Comparison of ENCODE assay signal across 8 cellular contexts in the genomic region with DNA sequence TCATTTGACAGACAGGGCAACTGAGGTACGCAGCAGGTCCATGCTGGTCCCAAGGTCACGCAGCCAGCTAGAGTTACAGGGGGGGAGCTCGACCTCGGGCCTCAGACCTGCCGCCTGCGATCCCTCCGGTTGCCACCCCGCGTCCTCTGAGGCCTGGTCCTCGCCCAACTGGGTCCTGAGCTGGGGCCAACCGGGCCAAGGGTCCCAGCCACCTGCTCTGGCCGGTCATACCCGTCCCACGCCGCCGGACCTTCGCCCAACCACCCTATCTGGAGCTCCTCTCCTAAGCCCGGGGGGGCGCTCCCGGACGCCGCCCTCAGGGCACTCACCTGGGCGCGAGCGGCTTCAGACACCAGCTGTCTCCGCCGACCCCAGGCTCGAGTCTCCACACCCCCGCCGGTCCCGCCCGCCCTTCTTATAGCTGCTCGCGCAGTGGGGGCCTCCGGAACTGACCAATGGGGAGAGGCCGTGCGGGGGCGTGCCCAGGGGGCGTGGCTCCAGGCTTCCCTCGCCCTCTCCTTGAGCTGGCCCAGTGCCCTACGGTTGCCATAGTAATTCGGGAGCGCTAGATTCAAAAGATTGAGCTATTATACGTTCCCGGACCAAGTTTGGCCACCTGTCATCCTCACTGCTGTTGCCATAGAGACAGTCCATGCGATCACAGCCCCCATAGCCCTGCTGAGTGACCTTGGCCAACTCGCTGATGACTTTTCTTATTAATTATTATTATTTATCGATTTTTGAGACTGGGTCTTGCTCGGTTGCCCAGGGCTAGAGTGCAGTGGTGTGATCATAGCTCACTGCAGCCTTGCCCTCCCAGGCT. TPM values are rescaled to one million over a fixed set of nuclear protein-coding genes. Genes with fewer than 3 reads are reported as not detected.
A peak's percentile ranks its signal among the peaks of the same experiment; 100 is the strongest.
DNase-seq lines count a peak whose midpoint lies in the region; ATAC-seq, FAIRE-seq and TF ChIP-seq lines count a peak whose summit lies in the region.

A gene with protein sequence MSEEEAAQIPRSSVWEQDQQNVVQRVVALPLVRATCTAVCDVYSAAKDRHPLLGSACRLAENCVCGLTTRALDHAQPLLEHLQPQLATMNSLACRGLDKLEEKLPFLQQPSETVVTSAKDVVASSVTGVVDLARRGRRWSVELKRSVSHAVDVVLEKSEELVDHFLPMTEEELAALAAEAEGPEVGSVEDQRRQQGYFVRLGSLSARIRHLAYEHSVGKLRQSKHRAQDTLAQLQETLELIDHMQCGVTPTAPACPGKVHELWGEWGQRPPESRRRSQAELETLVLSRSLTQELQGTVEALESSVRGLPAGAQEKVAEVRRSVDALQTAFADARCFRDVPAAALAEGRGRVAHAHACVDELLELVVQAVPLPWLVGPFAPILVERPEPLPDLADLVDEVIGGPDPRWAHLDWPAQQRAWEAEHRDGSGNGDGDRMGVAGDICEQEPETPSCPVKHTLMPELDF (minus strand): TSS at position 389 of the 823 bp plus-strand sequence. CDS start 1,150 bp downstream, outside the sequence.

- H3K4me2 ChIP-seq in IMR-90 (ENCODE audit: low read depth, low read length) = peak within 1 kb of the TSS; percentile 59

- no peak for TF ChIP-seq RAD21 in IMR-90 (IDR thresholded peaks at IDR 0.05; ENCODE audit: low read length)

- H2AK9ac ChIP-seq in IMR-90 (replicated peaks; ENCODE audit: low read depth, low read length, poor library complexity) = no peak within 1 kb of the TSS

- no peak within 1 kb of the TSS for H3K14ac ChIP-seq in IMR-90 (replicated peaks; ENCODE audit: low read depth, low read length)

- no peak within 1 kb of the TSS for H4K91ac ChIP-seq in IMR-90 (ENCODE audit: insufficient read depth, low read depth, low read length)

- in situ Hi-C loops in IMR-90 (cut with MboI; ENCODE audit: low sequenced_read_pairs) = no loop called here

- no peak within 1 kb of the TSS for H4K5ac ChIP-seq in IMR-90 (ENCODE audit: low read depth, low read length)

- ATAC-seq in IMR-90 (ENCODE audit: low read depth) (peak; percentile 91), HG02763 (IDR thresholded peaks at IDR 0.05; ENCODE audit: unreplicated experiment) (no peak)

- H2BK15ac ChIP-seq in IMR-90 (ENCODE audit: low read depth, low read length) = no peak within 1 kb of the TSS

- H3K56ac ChIP-seq in IMR-90 (ENCODE audit: extremely low read depth, insufficient read depth, low read length) = no peak within 1 kb of the TSS

- POLR2A ChIA-PET in IMR-90 (lab: Charles Lee; ENCODE audit: unreplicated experiment) = interaction anchor here (0.6 kb wide), 1 partner anchor 99 kb away, joined by 5 read pairs; no protein-coding TSS in a partner anchor

- H2BK120ac ChIP-seq in IMR-90 (ENCODE audit: low read depth, low read length) = no peak within 1 kb of the TSS

- H3K4me3 ChIP-seq in IMR-90 (ENCODE audit: insufficient read depth, low read depth, low read length) (no peak within 1 kb of the TSS), adrenal gland (peak within 1 kb of the TSS in 1 of 4 donors; percentile 40), left ventricle myocardium inferior (peak within 1 kb of the TSS; percentile 68)

- TF ChIP-seq CTCF in C4-2B (conservative IDR thresholded peaks at IDR 0.05) (no peak), IMR-90 (conservative IDR thresholded peaks at IDR 0.05; ENCODE audit: low read depth, low read length) (no peak), adrenal gland (IDR thresholded peaks at IDR 0.05) (no peak), left ventricle myocardium inferior (IDR thresholded peaks at IDR 0.05; ENCODE audit: borderline replicate concordance) (no peak)

- BruUV-seq in IMR-90 (replicated peaks; lab: Mats Ljungman, UMichigan) = no TSS peak

- H4K20me1 ChIP-seq in IMR-90 (ENCODE audit: insufficient read depth, low read length) = no peaks in the 10 kb centered on the region; the same call in 1 of the 2 replicates

- H4K8ac ChIP-seq in IMR-90 (ENCODE audit: low read depth in 2 of 2, low read length in 2 of 2) = no peak within 1 kb of the TSS

- no peak within 1 kb of the TSS for H3K4ac ChIP-seq in IMR-90 (ENCODE audit: low read depth, low read length)

- no peaks in the 10 kb centered on the region for H3K9me1 ChIP-seq in IMR-90 (ENCODE audit: insufficient read depth, low read length)

- no peak within 1 kb of the TSS for H3K23ac ChIP-seq in IMR-90 (ENCODE audit: low read depth, low read length)

- dilution Hi-C loops in IMR-90 (cut with HindIII; ENCODE audit: low sequenced_read_pairs, unreplicated experiment) = no loop called here

- peak within 1 kb of the TSS; percentile 72 for H2AFZ ChIP-seq in IMR-90 (replicated peaks; ENCODE audit: low read length, poor library complexity)

- TF ChIP-seq POLR2A in IMR-90 (IDR thresholded peaks at IDR 0.05; ENCODE audit: low read depth, low read length) (no peak), adrenal gland (IDR thresholded peaks at IDR 0.05) (no peak)

- no peak within 1 kb of the TSS for H3K18ac ChIP-seq in IMR-90 (ENCODE audit: low read depth, low read length)

- H3K9ac ChIP-seq in IMR-90 (ENCODE audit: low read depth, low read length) = no peak within 1 kb of the TSS

- H2BK5ac ChIP-seq in IMR-90 (ENCODE audit: low read depth, low read length, poor library complexity, severe bottlenecking) = no peak within 1 kb of the TSS

- peaks cover 51% of the 10 kb centered on the region for H3K27me3 ChIP-seq in IMR-90 (ENCODE audit: control insufficient read depth, insufficient read depth, low read length)
- H3K27me3 ChIP-seq in adrenal gland = no peaks in the 10 kb centered on the region
- H3K27me3 ChIP-seq in left ventricle myocardium inferior (ENCODE audit: low read depth) = peaks cover 42% of the 10 kb centered on the region

- H3K4me1 ChIP-seq in IMR-90 (ENCODE audit: control insufficient read depth, insufficient read depth, low read length) (no peaks in the 10 kb centered on the region; the same call in 1 of the 2 replicates), adrenal gland (replicated peaks in 1 of 2) (peaks cover 16 to 19% of the 10 kb centered on the region in 2 donors), left ventricle myocardium inferior (peaks cover 32% of the 10 kb centered on the region)

- H3K36me3 ChIP-seq in IMR-90 (ENCODE audit: control insufficient read depth, insufficient read depth, low read length) (no peaks in the 10 kb centered on the region), adrenal gland (replicated peaks in 1 of 2) (no peaks in the 10 kb centered on the region), left ventricle myocardium inferior (no peaks in the 10 kb centered on the region)

- CTCF ChIA-PET in IMR-90 (lab: Yijun Ruan, JAX) = interaction anchor here (1.0 to 1.9 kb wide), 3 partner anchors 10 to 98 kb away, joined by 3 to 6 read pairs (median 5); no protein-coding TSS in a partner anchor

- H2AK5ac ChIP-seq in IMR-90 (ENCODE audit: low read depth, low read length) = no peak within 1 kb of the TSS; the same call in 1 of the 2 replicates

- WGBS in IMR-90 (ENCODE audit: extremely low coverage in 2 of 2, insufficient read length in 1 of 2), 2 experiments = 9% methylated on average over 14 of the region's 49 CpGs; no CpG with 5 or more reads in 1 of the 2 experiments
- WGBS in adrenal gland, 4 donors = 8 to 18% (median 9%) methylated on average over 11 to 49 of the region's 49 CpGs

- DNase-seq in IMR-90 (peak; percentile 26), RCC 7860 (ENCODE audit: low spot score) (peak; percentile 21), adrenal gland (peak; percentile 83 to 95 (median 91)), left ventricle myocardium inferior (peak; percentile 81), posterior cingulate gyrus (peak; percentile 51 to 95 (median 79)), putamen (ENCODE audit: low spot score) (no peak)

- no peaks in the 10 kb centered on the region for H3K79me1 ChIP-seq in IMR-90 (ENCODE audit: low read depth in 1 of 2, low read length in 2 of 2)

- H3K9me3 ChIP-seq in IMR-90 (ENCODE audit: control insufficient read depth, insufficient read depth, low read length) (peaks cover 3% of the 10 kb centered on the region; the same call in 1 of the 2 replicates), adrenal gland (replicated peaks in 1 of 3) (no peaks in the 10 kb centered on the region), left ventricle myocardium inferior (replicated peaks) (peaks cover 3% of the 10 kb centered on the region)

- H3K27ac ChIP-seq in C4-2B (peak within 1 kb of the TSS; percentile 85), IMR-90 (ENCODE audit: insufficient read depth, low read length) (no peak within 1 kb of the TSS), adrenal gland (peak within 1 kb of the TSS in 2 of 5 donors; percentile 30 to 53), left ventricle myocardium inferior (replicated peaks) (peak within 1 kb of the TSS; percentile 85)

- intact Hi-C loops in IMR-90 (cut with micrococcal nuclease) = no loop called here
- intact Hi-C loops in adrenal gland (cut with DNase I) = no loop called here
- intact Hi-C loops in left ventricle myocardium inferior (cut with micrococcal nuclease) = no loop called here
- intact Hi-C loops in posterior cingulate gyrus (cut with DNase I) = no loop called here

- no peak for FAIRE-seq in RCC 7860 (lab: Jason Lieb, UNC)

- no peak within 1 kb of the TSS for H2BK20ac ChIP-seq in IMR-90 (ENCODE audit: low read depth, low read length)

TF ChIP-seq in IMR-90, 13 proteins besides CTCF, POLR2A, EP300 and RAD21:
- no peak for TF ChIP-seq FOS (IDR thresholded peaks at IDR 0.05; ENCODE audit: low read depth, low read length)
- TF ChIP-seq, protein P1, sequence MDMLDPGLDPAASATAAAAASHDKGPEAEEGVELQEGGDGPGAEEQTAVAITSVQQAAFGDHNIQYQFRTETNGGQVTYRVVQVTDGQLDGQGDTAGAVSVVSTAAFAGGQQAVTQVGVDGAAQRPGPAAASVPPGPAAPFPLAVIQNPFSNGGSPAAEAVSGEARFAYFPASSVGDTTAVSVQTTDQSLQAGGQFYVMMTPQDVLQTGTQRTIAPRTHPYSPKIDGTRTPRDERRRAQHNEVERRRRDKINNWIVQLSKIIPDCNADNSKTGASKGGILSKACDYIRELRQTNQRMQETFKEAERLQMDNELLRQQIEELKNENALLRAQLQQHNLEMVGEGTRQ (IDR thresholded peaks at IDR 0.05; ENCODE audit: low read depth, low read length) = peak; percentile 21; the same call in 1 of the 2 replicates

RNA-seq across cellular contexts. Expression of the gene that starts here (rescaled TPM):
- not detected in 2 replicates for total RNA-seq in IMR-90 (2012; rRNA removed)
- polyA plus RNA-seq in IMR-90 (2012; rRNA removed) = not detected in 2 replicates
- 0.03 and 0.05 TPM in 2 replicates for polyA plus RNA-seq in IMR-90 (2012; cell fraction: cytosol; rRNA removed)
- 0.36 and 0.41 TPM in 2 replicates for polyA plus RNA-seq in IMR-90 (2012; cell fraction: nucleus; rRNA removed; ENCODE audit: low replicate concordance)
- 10 to 100 TPM in 4 of 8 donors, 1 to 10 TPM in 4; 1.5 to 47.6 (median 8.5) TPM for total RNA-seq in adrenal gland
- 10 to 100 TPM in 1 of 3 donors, 1 to 10 TPM in 1, under 1 TPM in 1; 0.57 to 44.3 (median 9.0) TPM for polyA plus RNA-seq in adrenal gland
- total RNA-seq in left ventricle myocardium inferior = 73.5 TPM

Comparison
In these comparisons a context has a peak if more than half of its experiments do, and no peak if none do; other contexts are left out.
1. Peak in DNase-seq, ATAC-seq and H3K4me2 ChIP-seq in IMR-90; RNA of the gene not detected or under 1 TPM.